1 cellular context compared by ENCODE assay signal in genomic region chr7:107563761-107564552, GRCh38.
TF ChIP-seq lines count a peak whose summit lies in the region.

Gene COG5, minus strand, starts transcription at chr7:107563920. Its CDS starts 24 bp downstream, at chr7:107563896.
Gene DUS4L, plus strand, starts transcription at chr7:107563971. Its CDS starts 3,100 bp downstream, at chr7:107567071.

TF ChIP-seq in HepG2, 621 proteins besides CTCF, POLR2A, EP300 and RAD21 (continued from another document and continues in another):
- TF ChIP-seq PRDM15 (CRISPR knock-in tag; IDR thresholded peaks at IDR 0.05) (no peak), MBNL3 (CRISPR knock-in tag; conservative IDR thresholded peaks at IDR 0.05) (no peak), LRRFIP1 (CRISPR knock-in tag; conservative IDR thresholded peaks at IDR 0.05) (no peak), MAF1 (CRISPR knock-in tag; IDR thresholded peaks at IDR 0.05; ENCODE audit: borderline replicate concordance) (peak; percentile 80), MXD4 (CRISPR knock-in tag; IDR thresholded peaks at IDR 0.05) (peak; percentile 93), AHR (CRISPR knock-in tag; IDR thresholded peaks at IDR 0.05) (peak; percentile 88; the same call in 1 of the 2 replicates), PLSCR1 (CRISPR knock-in tag; IDR thresholded peaks at IDR 0.05; ENCODE audit: borderline replicate concordance) (no peak), NBN (conservative IDR thresholded peaks at IDR 0.05) (no peak), SIX1 (CRISPR knock-in tag; IDR thresholded peaks at IDR 0.05; ENCODE audit: borderline replicate concordance) (no peak), ETV5 (CRISPR knock-in tag; IDR thresholded peaks at IDR 0.05; ENCODE audit: borderline replicate concordance) (0 out of 2 replicates have a peak, but pooled peaks have one; percentile 12), MIXL1 (CRISPR knock-in tag; IDR thresholded peaks at IDR 0.05) (peak; percentile 51; the same call in 1 of the 2 replicates), ZBTB20 (CRISPR knock-in tag; IDR thresholded peaks at IDR 0.05; ENCODE audit: borderline replicate concordance, low read depth) (peak; percentile 70; the same call in 1 of the 2 replicates), BCLAF1 (IDR thresholded peaks at IDR 0.05) (no peak), SAP130 (CRISPR knock-in tag; IDR thresholded peaks at IDR 0.05; ENCODE audit: low read depth) (peak; percentile 95), E2F2 (CRISPR knock-in tag; IDR thresholded peaks at IDR 0.05; ENCODE audit: borderline replicate concordance) (no peak), GATA4 (IDR thresholded peaks at IDR 0.05; ENCODE audit: borderline replicate concordance, low read depth) (0 out of 2 replicates have a peak, but pooled peaks have one; percentile 53), ZBTB3 (CRISPR knock-in tag; IDR thresholded peaks at IDR 0.05; ENCODE audit: borderline replicate concordance, low read depth) (no peak), CCDC6 (CRISPR knock-in tag; IDR thresholded peaks at IDR 0.05) (peak; percentile 86), TRAFD1 (CRISPR knock-in tag; IDR thresholded peaks at IDR 0.05; ENCODE audit: borderline replicate concordance) (no peak), AGO2 (optimal IDR thresholded peaks at IDR 0.05; ENCODE audit: low read depth, low read length) (peak; percentile 38), U2AF1 (optimal IDR thresholded peaks at IDR 0.05; ENCODE audit: low read depth, low read length) (peak; percentile 46), ZBTB4 (CRISPR knock-in tag; IDR thresholded peaks at IDR 0.05; ENCODE audit: borderline replicate concordance) (no peak), ETV6 (CRISPR knock-in tag; conservative IDR thresholded peaks at IDR 0.05) (peak; percentile 82; the same call in 1 of the 2 replicates), ZNF350 (CRISPR knock-in tag; IDR thresholded peaks at IDR 0.05; ENCODE audit: borderline replicate concordance, low read depth) (peak; percentile 90), ZNF75D (CRISPR knock-in tag; IDR thresholded peaks at IDR 0.05; ENCODE audit: borderline replicate concordance) (no peak), E2F1 (CRISPR knock-in tag; IDR thresholded peaks at IDR 0.05) (peak; percentile 73; the same call in 1 of the 2 replicates), CC2D1A (CRISPR knock-in tag; IDR thresholded peaks at IDR 0.05) (no peak), ZNF580 (CRISPR knock-in tag; IDR thresholded peaks at IDR 0.05; ENCODE audit: borderline replicate concordance, low read depth) (peak; percentile 91; the same call in 1 of the 2 replicates), PRDM4 (CRISPR knock-in tag; IDR thresholded peaks at IDR 0.05; ENCODE audit: borderline replicate concordance) (no peak), TOPORS (CRISPR knock-in tag; IDR thresholded peaks at IDR 0.05) (peak; percentile 83), NR2F6 (IDR thresholded peaks at IDR 0.05) (no peak), NR2F6 (CRISPR knock-in tag; IDR thresholded peaks at IDR 0.05) (peak; percentile 37), ZNF513 (CRISPR knock-in tag; conservative IDR thresholded peaks at IDR 0.05) (no peak)
